ENCODE assay signal across 10 cellular contexts in genomic region chr20:5691918-5692618, GRCh38. TPM values are rescaled to one million over a fixed set of nuclear protein-coding genes. Genes with fewer than 3 reads are reported as not detected.
A peak's percentile ranks its signal among the peaks of the same experiment; 100 is the strongest.
DNase-seq lines count a peak whose midpoint lies in the region; ATAC-seq and TF ChIP-seq lines count a peak whose summit lies in the region.
"Had no signal": no experiment of that assay in that cellular context is flagged by ENCODE, and none has a peak within 500 bp of the region (broad histone marks: within the 10 kb centered on the region; RNA-seq: fewer than 3 reads in every experiment).

No MANE protein-coding gene starts in this region.

- TF ChIP-seq POLR2A in breast epithelium (IDR thresholded peaks at IDR 0.05) = no peak

- H3K4me3 Mint-ChIP-seq in CD8-positive, alpha-beta T cell = no peak overlapping the region
- H3K4me3 Mint-ChIP-seq in activated T-helper 2 cell treated with anti-CD3 and anti-CD28 coated beads, Interferon-gamma antibody, Interleukin-2, Interleukin-4, amounts not matched to agents 10 μg/mL and 5 μg/mL and 100 μg/mL, durations not matched to agents 14 hours and 24 hours and 36 hours (ENCODE audit: low read depth) = no peak overlapping the region
- H3K4me3 Mint-ChIP-seq: CD4-positive, CD25-positive, alpha-beta regulatory T cell had no signal

- H3K36me3 ChIP-seq in CD8-positive, alpha-beta T cell (ENCODE audit: insufficient read depth, low read length) = no peaks in the 10 kb centered on the region
- H3K36me3 ChIP-seq in breast epithelium = no peaks in the 10 kb centered on the region

- H3K4me1 Mint-ChIP-seq in CD8-positive, alpha-beta T cell (ENCODE audit: low read depth) = peaks cover 4% of the 10 kb centered on the region
- H3K4me1 Mint-ChIP-seq in activated T-helper 2 cell treated with anti-CD3 and anti-CD28 coated beads, Interferon-gamma antibody, Interleukin-2, Interleukin-4, amounts not matched to agents 10 μg/mL and 5 μg/mL and 100 μg/mL, durations not matched to agents 14 hours and 24 hours and 36 hours (ENCODE audit: low read depth) = no peaks in the 10 kb centered on the region

- peaks cover 2% of the 10 kb centered on the region for H3K27me3 ChIP-seq in CD8-positive, alpha-beta T cell (ENCODE audit: insufficient read depth, low read length)
- no peaks in the 10 kb centered on the region for H3K27me3 ChIP-seq in breast epithelium

- no peaks in the 10 kb centered on the region for H3K4me1 ChIP-seq in CD8-positive, alpha-beta T cell (ENCODE audit: insufficient read depth, low read length)
- no peaks in the 10 kb centered on the region for H3K4me1 ChIP-seq in breast epithelium

- CTCF ChIA-PET in CD8-positive, alpha-beta T cell (lab: Charles Lee) = no interaction called here

- no peak for DNase-seq in CD8-positive, alpha-beta T cell
- DNase-seq in NCI-H2196 (lab: John Stamatoyannopoulos, UW; ENCODE audit: unreplicated experiment) (peak; percentile 87), breast epithelium (ENCODE audit: low spot score in 2 of 2) (no peak), foreskin fibroblast (no peak), SIG-M5 treated with dmso at 0.1 percent for 504 hours (lab: John Stamatoyannopoulos, UW; ENCODE audit: unreplicated experiment) (no peak)
- DNase-seq in activated T-helper 2 cell treated with anti-CD3 and anti-CD28 coated beads, Interferon-gamma antibody, Interleukin-2, Interleukin-4, amounts not matched to agents 10 μg/mL and 5 μg/mL and 100 μg/mL, durations not matched to agents 14 hours and 24 hours and 36 hours (ENCODE audit: low spot score) = no peak

- H3K9me3 Mint-ChIP-seq in CD8-positive, alpha-beta T cell = peaks cover 3% of the 10 kb centered on the region
- no peaks in the 10 kb centered on the region for H3K9me3 Mint-ChIP-seq in activated T-helper 2 cell treated with anti-CD3 and anti-CD28 coated beads, Interferon-gamma antibody, Interleukin-2, Interleukin-4, amounts not matched to agents 10 μg/mL and 5 μg/mL and 100 μg/mL, durations not matched to agents 14 hours and 24 hours and 36 hours

- no peaks in the 10 kb centered on the region for H3K36me3 Mint-ChIP-seq in CD8-positive, alpha-beta T cell
- no peaks in the 10 kb centered on the region for H3K36me3 Mint-ChIP-seq in activated T-helper 2 cell treated with anti-CD3 and anti-CD28 coated beads, Interferon-gamma antibody, Interleukin-2, Interleukin-4, amounts not matched to agents 10 μg/mL and 5 μg/mL and 100 μg/mL, durations not matched to agents 14 hours and 24 hours and 36 hours (ENCODE audit: low read depth)
- H3K36me3 Mint-ChIP-seq: CD4-positive, CD25-positive, alpha-beta regulatory T cell had no signal

- H3K27ac Mint-ChIP-seq in CD8-positive, alpha-beta T cell = peak overlapping the region; percentile 43
- H3K27ac Mint-ChIP-seq in activated T-helper 2 cell treated with anti-CD3 and anti-CD28 coated beads, Interferon-gamma antibody, Interleukin-2, Interleukin-4, amounts not matched to agents 10 μg/mL and 5 μg/mL and 100 μg/mL, durations not matched to agents 14 hours and 24 hours and 36 hours = no peak overlapping the region

- H3K27ac ChIP-seq in CD8-positive, alpha-beta T cell (ENCODE audit: low read depth, low read length) = no peak overlapping the region
- no peak overlapping the region for H3K27ac ChIP-seq in breast epithelium

- ATAC-seq in CD8-positive, alpha-beta T cell = no peak
- ATAC-seq in GM19351 (IDR thresholded peaks at IDR 0.05; ENCODE audit: unreplicated experiment) (peak; percentile 100), HG03066 (IDR thresholded peaks at IDR 0.05; ENCODE audit: low read depth, unreplicated experiment) (peak; percentile 99)
- ATAC-seq: K562 had no signal

- H3K27me3 Mint-ChIP-seq in CD8-positive, alpha-beta T cell (ENCODE audit: low read depth) = no peaks in the 10 kb centered on the region
- H3K27me3 Mint-ChIP-seq in activated T-helper 2 cell treated with anti-CD3 and anti-CD28 coated beads, Interferon-gamma antibody, Interleukin-2, Interleukin-4, amounts not matched to agents 10 μg/mL and 5 μg/mL and 100 μg/mL, durations not matched to agents 14 hours and 24 hours and 36 hours (ENCODE audit: low read depth) = no peaks in the 10 kb centered on the region
- H3K27me3 Mint-ChIP-seq: CD4-positive, CD25-positive, alpha-beta regulatory T cell had no signal

- intact Hi-C loops in CD8-positive, alpha-beta T cell (cut with DNase I, micrococcal nuclease) = loop anchor here in 1 of 2 experiments (10.0 kb wide), 1 partner anchor 63 kb away; the partner anchor contains the start of gene SHLD1
- intact Hi-C loops in breast epithelium (cut with DNase I; ENCODE audit: low total_unique reads) = no loop called here
- intact Hi-C loops in activated T-helper 2 cell treated with anti-CD3 and anti-CD28 coated beads, Interferon-gamma antibody, Interleukin-2, Interleukin-4, amounts not matched to agents 10 μg/mL and 5 μg/mL and 100 μg/mL, durations not matched to agents 14 hours and 24 hours and 36 hours (cut with micrococcal nuclease) = no loop called here

- no peaks in the 10 kb centered on the region for H3K9me3 ChIP-seq in CD8-positive, alpha-beta T cell (ENCODE audit: low read length)
- H3K9me3 ChIP-seq in breast epithelium = no peaks in the 10 kb centered on the region

- no peak for TF ChIP-seq CTCF in CD8-positive, alpha-beta T cell (IDR thresholded peaks at IDR 0.05)
- TF ChIP-seq CTCF in breast epithelium (IDR thresholded peaks at IDR 0.05) (no peak), foreskin fibroblast (IDR thresholded peaks at IDR 0.05; ENCODE audit: low read depth, low read length) (no peak)

- POLR2A ChIA-PET in CD8-positive, alpha-beta T cell (lab: Charles Lee) = no interaction called here

- H3K4me3 ChIP-seq in CD8-positive, alpha-beta T cell (ENCODE audit: low read depth, low read length) = no peak overlapping the region
- H3K4me3 ChIP-seq in breast epithelium (no peak overlapping the region), foreskin fibroblast (ENCODE audit: low read depth in 1 of 2, low read length in 2 of 2) (no peak overlapping the region)
- H3K4me3 ChIP-seq: K562 had no signal

RNA-seq across cellular contexts. Expression of gene SHLD1, which starts 58.1 kb away (rescaled TPM):
- 1 to 10 TPM; 4.2 to 5.9 TPM for total RNA-seq in CD8-positive, alpha-beta T cell
- 1 to 10 TPM; 2.7 to 7.3 (median 6.6) TPM for total RNA-seq in breast epithelium
- total RNA-seq in activated T-helper 2 cell treated with anti-CD3 and anti-CD28 coated beads, Interferon-gamma antibody, Interleukin-2, Interleukin-4, amounts not matched to agents 10 μg/mL and 5 μg/mL and 100 μg/mL, durations not matched to agents 14 hours and 24 hours and 36 hours = 11.0 and 11.8 TPM in 2 replicates
